ENCODE assay signal across 24 cellular contexts in genomic region chr2:225998653-225999052, GRCh38.
DNase-seq lines count a peak whose midpoint lies in the region; ATAC-seq lines count a peak whose summit lies in the region.
"Had no signal": no experiment of that assay in that cellular context is flagged by ENCODE, and none has a peak within 500 bp of the region (broad histone marks: within the 10 kb centered on the region; RNA-seq: fewer than 3 reads in every experiment).

No MANE protein-coding gene starts in this region.

- DNase-seq in EL (peak; percentile 50), LHCN-M2 (ENCODE audit: low read depth) (peak; percentile 59), fibroblast of peridontal ligament (ENCODE audit: extremely low read depth) (peak; percentile 26), renal cortical epithelial cell (ENCODE audit: low read depth) (peak; percentile 65), hepatic stellate cell (ENCODE audit: low spot score) (no peak), NCI-H2029 treated with DMSO at 0.1 percent for 48 hours (lab: John Stamatoyannopoulos, UW) (no peak)
- DNase-seq: activated CD8-positive, alpha-beta T cell treated with anti-CD3 and anti-CD28 coated beads for 36 hours; activated effector memory CD4-positive, alpha-beta T cell treated with Interleukin-2 at 50 U/mL for 16 hours; activated naive CD8-positive, alpha-beta T cell treated with anti-CD3 and anti-CD28 coated beads for 36 hours; Calu3; dermis blood vessel endothelial cell; DND-41; glutamatergic neuron; KG1; lower lobe of right lung; mucosa of descending colon; NCI-H1436; nephron progenitor cell; pancreas; stimulated activated CD4-positive, alpha-beta T cell treated with anti-CD3 and anti-CD28 coated beads, Interleukin-2, amount 100 ng/mL, for 24 hours; stomach; T-helper 2 cell; thyroid gland had no signal

- no peak for ATAC-seq in HG03442 (IDR thresholded peaks at IDR 0.05; ENCODE audit: unreplicated experiment)
- ATAC-seq: activated CD8-positive, alpha-beta T cell treated with anti-CD3 and anti-CD28 coated beads for 36 hours; lower lobe of right lung; mucosa of descending colon; pancreas had no signal

Comparison
In these comparisons a context has a peak if more than half of its experiments do, and no peak if none do; other contexts are left out.
1. DNase-seq: peak in EL (single experiment), LHCN-M2 (single experiment), fibroblast of peridontal ligament (single experiment) and renal cortical epithelial cell (single experiment); none in hepatic stellate cell (single experiment) and NCI-H2029 treated with DMSO at 0.1 percent for 48 hours (single experiment).